10 cellular contexts compared by ENCODE assay signal in the genomic region with DNA sequence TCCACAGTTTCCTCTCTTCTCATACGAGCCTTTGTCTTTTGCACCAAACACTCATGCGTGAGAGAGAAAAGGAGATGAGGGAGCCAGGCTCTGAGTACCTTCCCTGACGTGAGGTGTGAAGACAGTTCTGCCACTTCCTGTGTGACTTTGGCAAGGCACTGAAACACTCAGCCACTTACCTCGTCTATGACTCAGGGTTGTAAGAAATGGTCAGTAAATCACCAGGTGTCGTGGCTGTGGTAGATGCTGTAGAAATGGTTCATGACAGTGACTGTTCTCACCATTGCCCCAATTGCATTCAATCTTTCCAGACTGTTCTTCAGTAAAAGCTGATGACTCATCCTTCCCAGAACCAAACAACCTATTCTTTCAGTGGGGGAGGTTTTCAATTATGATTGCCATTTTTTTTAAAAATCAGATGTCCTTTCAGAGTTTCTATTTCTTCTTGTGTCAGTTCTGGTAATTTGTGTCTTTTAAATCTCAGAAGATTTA. TPM values are rescaled to one million over a fixed set of nuclear protein-coding genes. Genes with fewer than 3 reads are reported as not detected.
DNase-seq lines count a peak whose midpoint lies in the region; ATAC-seq and TF ChIP-seq lines count a peak whose summit lies in the region.
"Had no signal": no experiment of that assay in that cellular context is flagged by ENCODE, and none has a peak within 500 bp of the region (broad histone marks: within the 10 kb centered on the region; RNA-seq: fewer than 3 reads in every experiment).

No MANE protein-coding gene starts in this region.

- no TSS peak for BruUV-seq in MCF 10A (replicated peaks; lab: Mats Ljungman, UMichigan)

- no peak overlapping the region for H3K4me3 ChIP-seq in breast epithelium
- H3K4me3 ChIP-seq: stomach had no signal

- H3K4me1 Mint-ChIP-seq in MCF 10A (ENCODE audit: insufficient read depth, unreplicated experiment) = peaks cover 11% of the 10 kb centered on the region
- peaks cover 33% of the 10 kb centered on the region for H3K4me1 Mint-ChIP-seq in stimulated activated naive CD8-positive, alpha-beta T cell treated with anti-CD3 and anti-CD28 coated beads, Interleukin-15, Interleukin-2, amounts not matched to agents 100 ng/mL and 50 ng/mL, for 24 hours (ENCODE audit: low read depth)

- ATAC-seq in HG02870 (IDR thresholded peaks at IDR 0.05; ENCODE audit: unreplicated experiment) = no peak

- H3K27ac ChIP-seq in breast epithelium = no peak overlapping the region
- H3K27ac ChIP-seq: stomach had no signal

- H3K4me1 ChIP-seq in breast epithelium = no peaks in the 10 kb centered on the region
- H3K4me1 ChIP-seq: stomach had no signal

- CTCF ChIA-PET in MCF 10A (lab: Yijun Ruan, JAX) = no interaction called here

- H3K36me3 Mint-ChIP-seq in MCF 10A (ENCODE audit: insufficient read depth, unreplicated experiment) = no peaks in the 10 kb centered on the region
- H3K36me3 Mint-ChIP-seq in stimulated activated naive CD8-positive, alpha-beta T cell treated with anti-CD3 and anti-CD28 coated beads, Interleukin-15, Interleukin-2, amounts not matched to agents 100 ng/mL and 50 ng/mL, for 24 hours (ENCODE audit: low read depth) = peaks cover 7% of the 10 kb centered on the region

- peaks cover 13 to 16% of the 10 kb centered on the region in 2 donors for H3K9me3 ChIP-seq in breast epithelium

- H3K27me3 Mint-ChIP-seq in MCF 10A (ENCODE audit: insufficient read depth, unreplicated experiment) = peaks cover 66% of the 10 kb centered on the region
- peaks cover 10% of the 10 kb centered on the region for H3K27me3 Mint-ChIP-seq in stimulated activated naive CD8-positive, alpha-beta T cell treated with anti-CD3 and anti-CD28 coated beads, Interleukin-15, Interleukin-2, amounts not matched to agents 100 ng/mL and 50 ng/mL, for 24 hours

- H3K27ac Mint-ChIP-seq in MCF 10A (ENCODE audit: low read depth, unreplicated experiment) = no peak overlapping the region
- peak overlapping the region; percentile 85 for H3K27ac Mint-ChIP-seq in stimulated activated naive CD8-positive, alpha-beta T cell treated with anti-CD3 and anti-CD28 coated beads, Interleukin-15, Interleukin-2, amounts not matched to agents 100 ng/mL and 50 ng/mL, for 24 hours
- H3K27ac Mint-ChIP-seq: B cell had no signal

- POLR2A ChIA-PET in MCF 10A (lab: Yijun Ruan, JAX) = interaction anchor here (1.4 kb wide), 1 partner anchor 26 kb away, joined by 3 read pairs; no protein-coding TSS in a partner anchor

- H3K9me3 Mint-ChIP-seq in MCF 10A (ENCODE audit: unreplicated experiment) = peaks cover 1% of the 10 kb centered on the region
- peaks cover 15% of the 10 kb centered on the region for H3K9me3 Mint-ChIP-seq in stimulated activated naive CD8-positive, alpha-beta T cell treated with anti-CD3 and anti-CD28 coated beads, Interleukin-15, Interleukin-2, amounts not matched to agents 100 ng/mL and 50 ng/mL, for 24 hours

- TF ChIP-seq CTCF in MCF 10A (IDR thresholded peaks at IDR 0.05; ENCODE audit: unreplicated experiment) (no peak), breast epithelium (IDR thresholded peaks at IDR 0.05) (no peak)

- intact Hi-C loops in MCF 10A (cut with micrococcal nuclease) = no loop called here
- intact Hi-C loops in breast epithelium (cut with DNase I; ENCODE audit: low total_unique reads) = no loop called here

- H3K4me3 Mint-ChIP-seq in MCF 10A (ENCODE audit: unreplicated experiment) = no peak overlapping the region
- H3K4me3 Mint-ChIP-seq in stimulated activated naive CD8-positive, alpha-beta T cell treated with anti-CD3 and anti-CD28 coated beads, Interleukin-15, Interleukin-2, amounts not matched to agents 100 ng/mL and 50 ng/mL, for 24 hours = peak overlapping the region; percentile 24
- H3K4me3 Mint-ChIP-seq: B cell had no signal

- peak; percentile 62 for DNase-seq in MCF 10A (ENCODE audit: unreplicated experiment)
- no peak for DNase-seq in breast epithelium (ENCODE audit: low spot score in 2 of 2)
- peak; percentile 18 for DNase-seq in RPMI7951 (ENCODE audit: low read depth)
- peak; percentile 17 for DNase-seq in central memory CD4-positive, alpha-beta T cell
- DNase-seq in NCI-H146 treated with DMSO at 0.1 percent for 48 hours (lab: John Stamatoyannopoulos, UW; ENCODE audit: unreplicated experiment) = no peak
- DNase-seq in ecto neural progenitor cell (ENCODE audit: low spot score) = no peak
- DNase-seq: stomach had no signal

- peaks cover 0 to 32% of the 10 kb centered on the region in 2 donors for H3K27me3 ChIP-seq in breast epithelium

- no peaks in the 10 kb centered on the region for H3K36me3 ChIP-seq in breast epithelium
- H3K36me3 ChIP-seq: stomach had no signal

- TF ChIP-seq POLR2A in breast epithelium (IDR thresholded peaks at IDR 0.05) = no peak

RNA-seq across cellular contexts. Expression of gene CBFA2T3, which starts 49.2 kb away (rescaled TPM):
- total RNA-seq in MCF 10A (2022) (not detected in 2 replicates), breast epithelium (1 to 10 TPM in 1 of 3 donors, under 1 TPM in 2; 0.64 to 2.3 (median 0.88) TPM)
- not detected in 2 replicates for total RNA-seq in RPMI7951 (2014; rRNA removed; shearing (Covaris generic))

Comparison
In these comparisons a context has a peak if more than half of its experiments do, and no peak if none do; other contexts are left out.
1. DNase-seq: peak in MCF 10A (single experiment), RPMI7951 (single experiment) and central memory CD4-positive, alpha-beta T cell (single experiment); none in breast epithelium (0 of 2), NCI-H146 treated with DMSO at 0.1 percent for 48 hours (single experiment) and ecto neural progenitor cell (single experiment).